In genomic region chr4:93839704-93840103, GRCh38 we compare ENCODE assay signal across 39 cellular contexts. TPM values are rescaled to one million over a fixed set of nuclear protein-coding genes. Genes with fewer than 3 reads are reported as not detected.
"Had no signal": no experiment of that assay in that cellular context is flagged by ENCODE, and none has a peak within 500 bp of the region (broad histone marks: within the 10 kb centered on the region; RNA-seq: fewer than 3 reads in every experiment).

No MANE protein-coding gene starts in this region.

- H3K4me3 ChIP-seq: MG63 had no signal

- H3K27me3 ChIP-seq: MG63 had no signal

- H3K36me3 ChIP-seq: MG63 had no signal

- H3K9me3 ChIP-seq: MG63 had no signal

- H3K27ac ChIP-seq: KMS-11 had no signal

- H3K4me2 ChIP-seq: KMS-11 had no signal

- H3K9ac ChIP-seq: KMS-11 had no signal

- DNase-seq: Karpas-422, Kasumi-1, KBM-7, KG1, MG63, MM.1S, MV-4-11, NCI-H1048, NCI-H1092, NCI-H1092 treated with DMSO at 0.1 percent for 48 hours, NCI-H1105, NCI-H1105 treated with DMSO at 0.1 percent for 48 hours, NCI-H1417, NCI-H1417 treated with DMSO at 0.1 percent for 48 hours, NCI-H1436, NCI-H1436 treated with DMSO at 0.1 percent for 48 hours, NCI-H146, NCI-H1694, NCI-H1694 treated with DMSO at 0.1 percent for 48 hours, NCI-H187, NCI-H187 treated with DMSO at 0.1 percent for 48 hours, NCI-H1930, NCI-H2029, NCI-H2029 treated with DMSO at 0.1 percent for 48 hours, NCI-H2081, NCI-H2081 treated with DMSO at 0.1 percent for 48 hours, NCI-H2107, NCI-H2171, NCI-H2171 treated with DMSO at 0.1 percent for 48 hours, NCI-H2227 treated with DMSO at 0.1 percent for 48 hours, NCI-H226, NCI-H345, NCI-H446, NCI-H446 treated with DMSO at 0.1 percent for 48 hours had no signal

RNA-seq across cellular contexts. Expression of gene ATOH1, which starts 11.2 kb away (rescaled TPM):
- total RNA-seq: LHCN-M2, M059J, MCF 10A, NCI-H460 had no signal
